ENCODE assay signal across 6 cellular contexts in the genomic region with DNA sequence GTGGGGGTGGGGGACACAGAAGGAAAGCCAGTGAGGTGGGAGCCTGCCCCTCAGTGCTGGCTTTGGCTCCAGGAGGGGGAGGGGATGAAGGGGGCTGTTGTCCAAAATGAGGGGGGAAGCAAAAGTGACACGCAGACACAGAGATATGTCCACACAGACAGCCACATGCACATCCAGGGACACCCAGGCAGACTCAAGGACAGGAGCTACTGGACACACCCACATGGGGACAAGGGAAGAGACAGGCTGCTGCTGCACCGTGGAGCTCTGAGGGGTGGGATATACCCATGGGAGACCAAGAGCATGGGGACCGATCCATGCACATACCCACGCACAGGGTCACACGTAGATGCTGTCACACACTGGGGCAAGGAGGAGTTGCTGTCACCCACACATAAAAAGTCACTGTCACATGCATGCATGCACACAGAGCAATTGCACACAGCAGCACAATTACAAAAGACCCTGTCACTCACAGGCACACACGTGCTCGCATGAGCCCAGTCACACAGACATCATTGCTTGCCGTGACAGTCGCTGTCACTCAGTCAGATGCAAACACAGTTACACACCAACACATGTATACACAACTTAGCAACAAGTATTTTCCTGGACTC. TPM values are rescaled to one million over a fixed set of nuclear protein-coding genes. Genes with fewer than 3 reads are reported as not detected.
DNase-seq lines count a peak whose midpoint lies in the region; ATAC-seq and TF ChIP-seq lines count a peak whose summit lies in the region.

No MANE protein-coding gene starts in this region.

- TF ChIP-seq CTCF in glutamatergic neuron (IDR thresholded peaks at IDR 0.05; ENCODE audit: partially characterized antibody, unreplicated experiment), result no peak

- H3K9me3 Mint-ChIP-seq in activated CD4-positive, alpha-beta T cell treated with anti-CD3 and anti-CD28 coated beads, Interleukin-2, amount 10 ng/mL, durations not matched to agents 24 days and 14 days, result no peaks in the 10 kb centered on the region
- peaks cover 4% of the 10 kb centered on the region for H3K9me3 Mint-ChIP-seq in glutamatergic neuron (ENCODE audit: unreplicated experiment)
- H3K9me3 Mint-ChIP-seq in stimulated activated naive CD8-positive, alpha-beta T cell treated with anti-CD3 and anti-CD28 coated beads, Interleukin-15, Interleukin-2, amounts not matched to agents 100 ng/mL and 50 ng/mL, for 24 hours, result no peaks in the 10 kb centered on the region

- peak overlapping the region; percentile 78 for H3K4me3 Mint-ChIP-seq in activated CD4-positive, alpha-beta T cell treated with anti-CD3 and anti-CD28 coated beads, Interleukin-2, amount 10 ng/mL, durations not matched to agents 24 days and 14 days
- H3K4me3 Mint-ChIP-seq in glutamatergic neuron (ENCODE audit: unreplicated experiment), result peak overlapping the region; percentile 96
- H3K4me3 Mint-ChIP-seq in stimulated activated naive CD8-positive, alpha-beta T cell treated with anti-CD3 and anti-CD28 coated beads, Interleukin-15, Interleukin-2, amounts not matched to agents 100 ng/mL and 50 ng/mL, for 24 hours, result peak overlapping the region; percentile 86

- H3K27ac Mint-ChIP-seq in activated CD4-positive, alpha-beta T cell treated with anti-CD3 and anti-CD28 coated beads, Interleukin-2, amount 10 ng/mL, durations not matched to agents 24 days and 14 days, result peak overlapping the region; percentile 28
- H3K27ac Mint-ChIP-seq in glutamatergic neuron (ENCODE audit: unreplicated experiment), result peak overlapping the region; percentile 89
- H3K27ac Mint-ChIP-seq in stimulated activated naive CD8-positive, alpha-beta T cell treated with anti-CD3 and anti-CD28 coated beads, Interleukin-15, Interleukin-2, amounts not matched to agents 100 ng/mL and 50 ng/mL, for 24 hours, result peak overlapping the region; percentile 29

- peaks cover 42% of the 10 kb centered on the region for H3K27me3 Mint-ChIP-seq in activated CD4-positive, alpha-beta T cell treated with anti-CD3 and anti-CD28 coated beads, Interleukin-2, amount 10 ng/mL, durations not matched to agents 24 days and 14 days
- peaks cover 16% of the 10 kb centered on the region for H3K27me3 Mint-ChIP-seq in glutamatergic neuron (ENCODE audit: unreplicated experiment)
- H3K27me3 Mint-ChIP-seq in stimulated activated naive CD8-positive, alpha-beta T cell treated with anti-CD3 and anti-CD28 coated beads, Interleukin-15, Interleukin-2, amounts not matched to agents 100 ng/mL and 50 ng/mL, for 24 hours, result no peaks in the 10 kb centered on the region

- no peak for DNase-seq in activated CD4-positive, alpha-beta T cell treated with anti-CD3 and anti-CD28 coated beads, Interleukin-2, amount 10 ng/mL, durations not matched to agents 24 days and 14 days
- DNase-seq in activated CD4-positive, alpha-beta T cell treated with anti-CD3 and anti-CD28 coated beads, Interleukin-2, amount 50 U/mL, for 4 hours, result no peak
- DNase-seq in glutamatergic neuron, result no peak
- no peak for DNase-seq in NCI-H524 treated with DMSO at 0.1 percent for 48 hours (lab: John Stamatoyannopoulos, UW)

- peaks cover 34% of the 10 kb centered on the region for H3K4me1 Mint-ChIP-seq in activated CD4-positive, alpha-beta T cell treated with anti-CD3 and anti-CD28 coated beads, Interleukin-2, amount 10 ng/mL, durations not matched to agents 24 days and 14 days
- H3K4me1 Mint-ChIP-seq in glutamatergic neuron (ENCODE audit: low read depth, unreplicated experiment), result peaks cover 28% of the 10 kb centered on the region
- peaks cover 54% of the 10 kb centered on the region for H3K4me1 Mint-ChIP-seq in stimulated activated naive CD8-positive, alpha-beta T cell treated with anti-CD3 and anti-CD28 coated beads, Interleukin-15, Interleukin-2, amounts not matched to agents 100 ng/mL and 50 ng/mL, for 24 hours (ENCODE audit: low read depth)

- intact Hi-C loops in activated CD4-positive, alpha-beta T cell treated with anti-CD3 and anti-CD28 coated beads, Interleukin-2, amount 10 ng/mL, durations not matched to agents 24 days and 14 days (cut with micrococcal nuclease), result loop anchor here (2.0 kb wide), 2 partner anchors 23 to 47 kb away; no protein-coding TSS in a partner anchor

- ATAC-seq in HG02938 (IDR thresholded peaks at IDR 0.05; ENCODE audit: unreplicated experiment), result no peak

- H3K36me3 Mint-ChIP-seq in activated CD4-positive, alpha-beta T cell treated with anti-CD3 and anti-CD28 coated beads, Interleukin-2, amount 10 ng/mL, durations not matched to agents 24 days and 14 days (ENCODE audit: low read depth), result no peaks in the 10 kb centered on the region
- no peaks in the 10 kb centered on the region for H3K36me3 Mint-ChIP-seq in glutamatergic neuron (ENCODE audit: unreplicated experiment)
- no peaks in the 10 kb centered on the region for H3K36me3 Mint-ChIP-seq in stimulated activated naive CD8-positive, alpha-beta T cell treated with anti-CD3 and anti-CD28 coated beads, Interleukin-15, Interleukin-2, amounts not matched to agents 100 ng/mL and 50 ng/mL, for 24 hours (ENCODE audit: low read depth)

RNA-seq across cellular contexts. Expression of gene THRA, which starts 1.3 kb away (rescaled TPM):
- 4.5 and 5.1 TPM in 2 replicates for total RNA-seq in activated CD4-positive, alpha-beta T cell treated with anti-CD3 and anti-CD28 coated beads, Interleukin-2, amount 10 ng/mL, durations not matched to agents 24 days and 14 days
- 17.6 TPM for total RNA-seq in glutamatergic neuron (ENCODE audit: unreplicated experiment)

RNA-seq across cellular contexts. Expression of gene MED24, which starts 9.8 kb away (rescaled TPM):
- total RNA-seq in activated CD4-positive, alpha-beta T cell treated with anti-CD3 and anti-CD28 coated beads, Interleukin-2, amount 10 ng/mL, durations not matched to agents 24 days and 14 days, result 118 and 122 TPM in 2 replicates
- total RNA-seq in glutamatergic neuron (ENCODE audit: unreplicated experiment), result 172 TPM

RNA-seq across cellular contexts. Expression of gene NR1D1, which starts 36.4 kb away (rescaled TPM):
- total RNA-seq in activated CD4-positive, alpha-beta T cell treated with anti-CD3 and anti-CD28 coated beads, Interleukin-2, amount 10 ng/mL, durations not matched to agents 24 days and 14 days, result 7.9 and 8.2 TPM in 2 replicates
- total RNA-seq in glutamatergic neuron (ENCODE audit: unreplicated experiment), result 1.3 TPM

RNA-seq across cellular contexts. Expression of gene CSF3, which starts 48.8 kb away (rescaled TPM):
- total RNA-seq in activated CD4-positive, alpha-beta T cell treated with anti-CD3 and anti-CD28 coated beads, Interleukin-2, amount 10 ng/mL, durations not matched to agents 24 days and 14 days, result not detected in 2 replicates
- not detected for total RNA-seq in glutamatergic neuron (ENCODE audit: unreplicated experiment)

RNA-seq across cellular contexts. Expression of gene MSL1, which starts 57.7 kb away (rescaled TPM):
- 92.7 and 98.5 TPM in 2 replicates for total RNA-seq in activated CD4-positive, alpha-beta T cell treated with anti-CD3 and anti-CD28 coated beads, Interleukin-2, amount 10 ng/mL, durations not matched to agents 24 days and 14 days
- total RNA-seq in glutamatergic neuron (ENCODE audit: unreplicated experiment), result 110 TPM

Comparison
In these comparisons a context has a peak if more than half of its experiments do, and no peak if none do; other contexts are left out.
1. H3K27ac Mint-ChIP-seq: peak in every context shown above with its lines; median percentile 89 in glutamatergic neuron; 29 in stimulated activated naive CD8-positive, alpha-beta T cell treated with anti-CD3 and anti-CD28 coated beads, Interleukin-15, Interleukin-2, amounts not matched to agents 100 ng/mL and 50 ng/mL, for 24 hours; 28 in activated CD4-positive, alpha-beta T cell treated with anti-CD3 and anti-CD28 coated beads, Interleukin-2, amount 10 ng/mL, durations not matched to agents 24 days and 14 days.